ENCODE assay signal across 1 cellular context in genomic region chr6:7589949-7590917, GRCh38.
A peak's percentile ranks its signal among the peaks of the same experiment; 100 is the strongest.
TF ChIP-seq lines count a peak whose summit lies in the region.

SNRNP48 (plus strand) TSS chr6:7590198; CDS start chr6:7590258, 60 bp downstream.

TF ChIP-seq in GM12878, 131 proteins besides CTCF, POLR2A, EP300 and RAD21 (continued from another document):
- TF ChIP-seq BCL3 (IDR thresholded peaks at IDR 0.05; ENCODE audit: borderline replicate concordance, insufficient read depth, low read depth, low read length, poor library complexity, severe bottlenecking) (no peak), EGR1 (IDR thresholded peaks at IDR 0.05; ENCODE audit: borderline replicate concordance in 1 of 2, low read depth in 2 of 2, low read length in 2 of 2) (no peak), MYC (IDR thresholded peaks at IDR 0.05; ENCODE audit: insufficient read depth, insufficient read length, insufficient replicate concordance, low read length, severe bottlenecking) (no peak), ZSCAN29 (IDR thresholded peaks at IDR 0.05) (no peak), TARDBP (IDR thresholded peaks at IDR 0.05; ENCODE audit: borderline replicate concordance) (no peak), IKZF2 (IDR thresholded peaks at IDR 0.05) (no peak; a peak in 1 of 4 replicates), NKRF (conservative IDR thresholded peaks at IDR 0.05) (no peak; the same call in 1 of the 2 replicates), ZNF687 (IDR thresholded peaks at IDR 0.05) (peak; percentile 68), STAT1 (conservative IDR thresholded peaks at IDR 0.05) (no peak), ZNF24 (IDR thresholded peaks at IDR 0.05) (no peak), JUND (IDR thresholded peaks at IDR 0.05; ENCODE audit: low read depth, low read length) (no peak), POU2F2 (IDR thresholded peaks at IDR 0.05; ENCODE audit: borderline replicate concordance, low read depth, low read length) (peak; percentile 63; the same call in 1 of the 3 replicates), RELB (IDR thresholded peaks at IDR 0.05; ENCODE audit: low read depth) (peak; percentile 32; the same call in 1 of the 2 replicates), MLLT1 (IDR thresholded peaks at IDR 0.05) (no peak), NFXL1 (IDR thresholded peaks at IDR 0.05; ENCODE audit: borderline replicate concordance) (no peak), YY1 (IDR thresholded peaks at IDR 0.05; ENCODE audit: low read depth, low read length) (peak; percentile 81), ATF7 (IDR thresholded peaks at IDR 0.05; ENCODE audit: low read depth) (no peak), MTA2 (IDR thresholded peaks at IDR 0.05; ENCODE audit: low read depth) (no peak), NR2C1 (IDR thresholded peaks at IDR 0.05) (no peak), MEF2B (IDR thresholded peaks at IDR 0.05; ENCODE audit: partially characterized antibody, poor library complexity, severe bottlenecking) (peak; percentile 33), SREBF2 (IDR thresholded peaks at IDR 0.05; ENCODE audit: low read length) (no peak), PBX3 (IDR thresholded peaks at IDR 0.05; ENCODE audit: insufficient replicate concordance, low read depth, low read length) (no peak), CEBPZ (IDR thresholded peaks at IDR 0.05; ENCODE audit: low read depth, low read length) (no peak), DPF2 (IDR thresholded peaks at IDR 0.05) (no peak), SUZ12 (IDR thresholded peaks at IDR 0.05; ENCODE audit: unreplicated experiment) (no peak), IKZF1 (conservative IDR thresholded peaks at IDR 0.05) (peak; percentile 48; the same call in 1 of the 2 replicates), ZNF592 (IDR thresholded peaks at IDR 0.05) (no peak), ZNF207 (IDR thresholded peaks at IDR 0.05; ENCODE audit: borderline replicate concordance) (no peak), E2F8 (IDR thresholded peaks at IDR 0.05; ENCODE audit: low read depth, partially characterized antibody) (no peak)
